In the genomic region with DNA sequence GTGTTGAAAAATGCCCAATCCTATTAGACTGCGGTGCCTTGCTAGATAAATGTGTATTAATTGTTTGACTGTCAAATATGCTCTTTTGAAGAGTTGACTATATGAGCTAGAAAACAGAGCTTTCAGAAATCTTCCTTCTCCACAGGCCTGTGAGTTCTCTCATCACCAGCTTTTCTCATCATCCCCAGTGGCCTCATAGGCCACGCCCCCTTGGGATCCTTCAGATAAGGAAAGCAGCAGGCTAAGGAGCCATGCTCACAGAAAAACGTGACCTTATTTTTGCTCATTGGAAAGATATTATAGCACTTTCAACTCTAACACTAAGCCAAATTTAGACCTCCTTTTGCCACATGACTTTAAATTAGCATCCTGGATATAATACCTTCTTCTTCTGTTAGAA, we compare ENCODE assay signal across 21 cellular contexts.
DNase-seq lines count a peak whose midpoint lies in the region; ATAC-seq lines count a peak whose summit lies in the region.
"Had no signal": no experiment of that assay in that cellular context is flagged by ENCODE, and none has a peak within 500 bp of the region (broad histone marks: within the 10 kb centered on the region; RNA-seq: fewer than 3 reads in every experiment).

No MANE protein-coding gene starts in this region.

- no peak overlapping the region for H3K4me3 Mint-ChIP-seq in activated naive CD8-positive, alpha-beta T cell treated with anti-CD3 and anti-CD28 coated beads, Interleukin-2, amount 50 U/mL, for 24 hours
- H3K4me3 Mint-ChIP-seq: CD14-positive monocyte, IgD-negative memory B cell, T-cell had no signal

- ATAC-seq in HG02763 (IDR thresholded peaks at IDR 0.05; ENCODE audit: unreplicated experiment) (no peak), HG02678 (IDR thresholded peaks at IDR 0.05; ENCODE audit: unreplicated experiment) (no peak)
- no peak for ATAC-seq in activated naive CD8-positive, alpha-beta T cell treated with anti-CD3 and anti-CD28 coated beads, Interleukin-2, amount 50 U/mL, for 24 hours
- ATAC-seq: HCT116, Panc1, T-cell had no signal

- H3K9me3 Mint-ChIP-seq in activated naive CD8-positive, alpha-beta T cell treated with anti-CD3 and anti-CD28 coated beads, Interleukin-2, amount 50 U/mL, for 24 hours, result peaks cover 4% of the 10 kb centered on the region

- H3K4me1 Mint-ChIP-seq in activated naive CD8-positive, alpha-beta T cell treated with anti-CD3 and anti-CD28 coated beads, Interleukin-2, amount 50 U/mL, for 24 hours, result no peaks in the 10 kb centered on the region
- H3K4me1 Mint-ChIP-seq: CD14-positive monocyte, IgD-negative memory B cell, T-cell had no signal

- no peaks in the 10 kb centered on the region for H3K27me3 Mint-ChIP-seq in activated naive CD8-positive, alpha-beta T cell treated with anti-CD3 and anti-CD28 coated beads, Interleukin-2, amount 50 U/mL, for 24 hours
- H3K27me3 Mint-ChIP-seq: IgD-negative memory B cell, T-cell had no signal

- no peaks in the 10 kb centered on the region for H3K36me3 Mint-ChIP-seq in activated naive CD8-positive, alpha-beta T cell treated with anti-CD3 and anti-CD28 coated beads, Interleukin-2, amount 50 U/mL, for 24 hours (ENCODE audit: low read depth)
- H3K36me3 Mint-ChIP-seq: CD14-positive monocyte, IgD-negative memory B cell, T-cell had no signal

- no peak overlapping the region for H3K27ac Mint-ChIP-seq in activated naive CD8-positive, alpha-beta T cell treated with anti-CD3 and anti-CD28 coated beads, Interleukin-2, amount 50 U/mL, for 24 hours
- H3K27ac Mint-ChIP-seq: CD14-positive monocyte, IgD-negative memory B cell, T-cell had no signal

- DNase-seq in NCI-H82 (lab: John Stamatoyannopoulos, UW), result peak; percentile 47
- no peak for DNase-seq in NCI-H82 treated with DMSO at 0.1 percent for 48 hours (lab: John Stamatoyannopoulos, UW; ENCODE audit: unreplicated experiment)
- peak; percentile 23 for DNase-seq in SK-N-DZ (ENCODE audit: low spot score)
- DNase-seq in iPS-NIHi7 (ENCODE audit: extremely low spot score), result peak; percentile 37
- no peak for DNase-seq in activated naive CD8-positive, alpha-beta T cell treated with anti-CD3 and anti-CD28 coated beads, Interleukin-2, amount 50 U/mL, for 24 hours
- DNase-seq: DMS 273 treated with DMSO at 0.1 percent for 48 hours, GDM1, GM23248, NCI-H1105 treated with DMSO at 0.1 percent for 48 hours, NCI-H1694, NCI-H2081 treated with DMSO at 0.1 percent for 48 hours, NCI-H446 treated with DMSO at 0.1 percent for 48 hours, NCI-H69, SIG-M5, T-cell had no signal

Comparison
In these comparisons a context has a peak if more than half of its experiments do, and no peak if none do; other contexts are left out.
1. DNase-seq: peak in NCI-H82 (single experiment), SK-N-DZ (single experiment) and iPS-NIHi7 (single experiment); none in NCI-H82 treated with DMSO at 0.1 percent for 48 hours (single experiment) and activated naive CD8-positive, alpha-beta T cell treated with anti-CD3 and anti-CD28 coated beads, Interleukin-2, amount 50 U/mL, for 24 hours (single experiment).